ENCODE assay signal across 8 cellular contexts in the genomic region with DNA sequence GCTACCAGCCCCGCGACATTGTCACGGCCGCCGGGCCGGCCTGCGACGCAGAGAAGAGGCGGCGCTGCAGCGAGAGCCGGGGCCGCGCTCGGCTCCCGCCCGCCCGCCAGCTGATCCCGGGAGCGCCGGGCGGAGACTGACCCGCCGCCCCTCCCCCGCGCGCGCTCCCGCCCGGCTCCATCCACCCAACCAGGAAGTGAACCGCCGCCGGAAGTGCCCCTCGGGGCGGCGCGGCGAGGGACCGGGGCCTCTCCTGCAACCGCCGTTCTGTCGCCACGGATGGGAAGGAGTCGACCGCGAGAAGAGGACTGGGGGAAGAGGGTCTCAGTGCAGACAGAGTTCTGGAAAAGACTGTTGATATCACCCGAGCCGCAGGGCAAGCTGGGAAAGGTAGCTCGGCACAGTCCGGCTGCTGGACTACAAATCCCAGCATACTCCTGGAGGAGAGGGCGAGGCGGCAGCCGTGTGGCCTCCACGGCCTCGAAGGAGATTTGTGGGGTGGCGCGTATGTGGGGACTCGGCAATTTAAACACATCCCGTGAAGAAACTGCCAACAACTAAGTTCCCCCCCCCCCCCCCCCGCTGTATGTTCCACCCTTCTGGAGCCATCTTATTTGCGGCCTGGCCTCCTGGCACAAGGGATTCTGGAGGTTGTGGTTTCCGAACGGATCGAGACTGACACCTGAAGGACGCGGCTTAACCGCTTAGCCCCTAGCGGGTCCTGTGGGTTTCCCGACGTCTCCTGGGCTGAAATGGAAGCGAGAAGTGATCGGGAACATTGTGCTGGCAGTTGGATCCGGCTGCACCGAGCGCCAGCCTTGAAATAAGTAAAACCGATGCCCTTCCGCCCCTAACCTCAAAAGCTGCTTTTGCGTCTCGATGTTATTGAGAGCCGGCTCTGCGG. TPM values are rescaled to one million over a fixed set of nuclear protein-coding genes. Genes with fewer than 3 reads are reported as not detected.
DNase-seq lines count a peak whose midpoint lies in the region; ATAC-seq and TF ChIP-seq lines count a peak whose summit lies in the region.

TSS of gene AAK1 (minus strand) at position 138 of the 904 bp plus-strand sequence. CDS start 699 bp downstream, outside the sequence.

- ATAC-seq in HG02763 (IDR thresholded peaks at IDR 0.05; ENCODE audit: unreplicated experiment): peak; percentile 49

- peak; percentile 87 for DNase-seq in NCI-H146 (lab: John Stamatoyannopoulos, UW)
- peak; percentile 67 for DNase-seq in T follicular helper cell (ENCODE audit: low read depth)
- peak; percentile 96 for DNase-seq in cardiac septum (ENCODE audit: low spot score)
- DNase-seq in pons (ENCODE audit: low spot score): peak; percentile 89
- peak; percentile 93 for DNase-seq in transverse colon

- intact Hi-C loops in cardiac septum (cut with DNase I): loop anchor here (2.0 to 5.0 kb wide), 4 partner anchors 38 to 207 kb away; partner anchors contain the start of gene NFU1
- intact Hi-C loops in transverse colon (cut with DNase I; ENCODE audit: low total_unique reads): loop anchor here (10.0 kb wide), 1 partner anchor 209 kb away; the partner anchor contains the start of gene NFU1

- no peaks in the 10 kb centered on the region for H3K9me3 ChIP-seq in transverse colon

- H3K4me3 ChIP-seq in transverse colon: peak within 1 kb of the TSS; percentile 92 to 98 (median 96)

- TF ChIP-seq EP300 in transverse colon (IDR thresholded peaks at IDR 0.05; ENCODE audit: low read depth): no peak

- H3K36me3 ChIP-seq in transverse colon: no peaks in the 10 kb centered on the region

- H3K27me3 ChIP-seq in transverse colon: no peaks in the 10 kb centered on the region

- in situ Hi-C loops in transverse colon (cut with MboI; ENCODE audit: low pct_ligation_motif_present in 1 of 4, low pct_unique_long_range_greater_than_20kb in 1 of 4, low sequenced_read_pairs in 3 of 4): no loop called here

- 0 to 1% (median 0%) methylated on average over 49 to 81 of the region's 81 CpGs for WGBS in adipose tissue, 3 donors
- WGBS in transverse colon (ENCODE audit: low coverage in 1 of 2), 2 donors: 0% methylated on average over 80 of the region's 81 CpGs; no CpG with 5 or more reads in 1 of the 2 donors

- peaks cover 4 to 52% (median 35%) of the 10 kb centered on the region in 4 donors for H3K4me1 ChIP-seq in transverse colon

- H3K27ac ChIP-seq in adipose tissue (ENCODE audit: low read depth, low read length) (peak within 1 kb of the TSS; percentile 25), transverse colon (peak within 1 kb of the TSS; percentile 96 to 98 (median 98))

- TF ChIP-seq CTCF in transverse colon (IDR thresholded peaks at IDR 0.05): peak in 1 of 5 experiments; percentile 8

- TF ChIP-seq POLR2A in GM10847 (IDR thresholded peaks at IDR 0.05; ENCODE audit: extremely low read depth, insufficient read length): peak; percentile 35
- TF ChIP-seq POLR2A in transverse colon (IDR thresholded peaks at IDR 0.05): peak; percentile 79

RNA-seq across cellular contexts. Expression of gene AAK1, which starts in this region (rescaled TPM):
- 10 to 100 TPM in 2 of 3 donors, 1 to 10 TPM in 1; 7.9 to 14.6 (median 13.3) TPM for polyA plus RNA-seq in adipose tissue
- total RNA-seq in cardiac septum (124 TPM), transverse colon (100 to 1,000 TPM in 1 of 4 donors, 10 to 100 TPM in 3; 34.8 to 109 (median 70.2) TPM)

Comparison
In these comparisons a context has a peak if more than half of its experiments do, and no peak if none do; other contexts are left out.
1. Peak in every context shown above with its lines: DNase-seq, ATAC-seq, H3K4me3 ChIP-seq and H3K27ac ChIP-seq.